Comparison of ENCODE assay signal across 8 cellular contexts in the genomic region with DNA sequence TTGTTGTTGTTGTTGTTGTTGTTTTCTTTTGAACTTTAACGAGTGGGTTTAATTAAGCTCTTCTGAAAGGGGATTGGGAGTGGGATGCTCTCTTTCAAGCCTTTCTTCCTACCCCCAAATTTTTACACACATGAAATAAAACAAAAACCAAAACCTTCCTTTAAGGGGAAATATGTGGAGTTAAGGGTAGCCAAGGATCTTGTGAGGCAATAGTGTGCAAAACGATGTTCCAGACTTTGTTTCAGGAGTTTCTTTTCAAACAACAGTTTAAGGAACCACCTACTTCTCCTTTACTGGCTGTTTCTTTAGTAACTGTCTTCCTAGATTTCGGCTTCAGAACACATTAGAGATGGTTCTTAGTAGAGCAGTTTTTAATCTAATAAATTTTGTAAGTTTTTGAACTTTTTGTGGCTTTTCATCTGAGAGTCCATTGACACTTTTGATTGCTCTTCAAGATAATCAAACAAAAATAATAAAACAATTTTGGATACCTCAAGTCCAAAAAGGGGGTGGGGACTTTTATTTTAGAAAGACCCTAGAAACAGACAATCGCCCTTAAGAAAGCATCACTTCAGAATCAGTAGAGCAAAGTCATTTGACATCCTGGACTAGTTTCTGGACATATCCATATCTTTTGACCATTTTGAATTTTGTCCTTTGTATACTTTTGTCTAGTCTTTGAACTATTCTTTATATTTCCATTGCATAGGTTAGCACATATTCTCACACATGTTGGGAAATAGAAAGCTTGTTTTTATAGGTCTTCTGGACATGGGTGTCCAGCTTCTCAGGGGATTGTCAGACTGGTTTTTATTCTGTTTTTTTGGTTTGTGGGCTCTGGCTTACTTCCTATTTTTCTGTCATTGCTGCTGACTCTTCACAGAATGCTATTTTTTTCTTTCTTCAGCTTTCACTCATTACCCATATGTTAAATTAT. TPM values are rescaled to one million over a fixed set of nuclear protein-coding genes. Genes with fewer than 3 reads are reported as not detected.
DNase-seq lines count a peak whose midpoint lies in the region; ATAC-seq and TF ChIP-seq lines count a peak whose summit lies in the region.

No MANE protein-coding gene starts in this region.

- H3K36me3 ChIP-seq in heart left ventricle (no peaks in the 10 kb centered on the region), adipocyte (ENCODE audit: control insufficient read depth, insufficient read depth, low read length, severe bottlenecking) (no peaks in the 10 kb centered on the region)

- DNase-seq in heart left ventricle (no peak), right cardiac atrium (no peak), adipocyte (ENCODE audit: low read depth) (peak; percentile 61), COLO829 (ENCODE audit: low spot score) (no peak), posterior vena cava (ENCODE audit: low spot score) (no peak), NCI-H2107 (lab: John Stamatoyannopoulos, UW) (no peak)
- DNase-seq in natural killer cell treated with Interleukin-12 subunit alpha and Interleukin-12 subunit beta and Interleukin-15 and Interleukin-18, amount 100 ng/mL, for 72 hours (ENCODE audit: low spot score): no peak

- H3K27me3 ChIP-seq in heart left ventricle: no peaks in the 10 kb centered on the region
- H3K27me3 ChIP-seq in right cardiac atrium (ENCODE audit: control insufficient read depth, insufficient read depth): no peaks in the 10 kb centered on the region
- no peaks in the 10 kb centered on the region for H3K27me3 ChIP-seq in adipocyte (replicated peaks; ENCODE audit: control insufficient read depth, insufficient read depth, low read length)

- no peaks in the 10 kb centered on the region for H3K9me3 ChIP-seq in heart left ventricle
- H3K9me3 ChIP-seq in right cardiac atrium (ENCODE audit: control insufficient read depth, low read length): no peaks in the 10 kb centered on the region
- H3K9me3 ChIP-seq in adipocyte (ENCODE audit: control insufficient read depth, low read length): no peaks in the 10 kb centered on the region

- no peak overlapping the region for H3K9ac ChIP-seq in adipocyte (ENCODE audit: low read length)

- H3K27ac Mint-ChIP-seq in natural killer cell treated with Interleukin-12 subunit alpha and Interleukin-12 subunit beta and Interleukin-15 and Interleukin-18, amount 100 ng/mL, for 72 hours: peak overlapping the region; percentile 31 to 76

- ATAC-seq in heart left ventricle (no peak), right cardiac atrium (no peak), HG03139 (IDR thresholded peaks at IDR 0.05; ENCODE audit: unreplicated experiment) (peak; percentile 36)
- no peak for ATAC-seq in natural killer cell treated with Interleukin-12 subunit alpha and Interleukin-12 subunit beta and Interleukin-15 and Interleukin-18, amount 100 ng/mL, for 72 hours

- H3K27ac ChIP-seq in heart left ventricle (peak overlapping the region in 8 of 12 donors; percentile 5 to 73 (median 22)), right cardiac atrium (ENCODE audit: low read length) (no peak overlapping the region)

- peak overlapping the region; percentile 73 for H3K4me3 Mint-ChIP-seq in natural killer cell treated with Interleukin-12 subunit alpha and Interleukin-12 subunit beta and Interleukin-15 and Interleukin-18, amount 100 ng/mL, for 72 hours

- peaks cover 43 to 61% of the 10 kb centered on the region in 2 donors for H3K4me1 Mint-ChIP-seq in natural killer cell treated with Interleukin-12 subunit alpha and Interleukin-12 subunit beta and Interleukin-15 and Interleukin-18, amount 100 ng/mL, for 72 hours (ENCODE audit: low read depth in 2 of 2)

- H3K4me3 ChIP-seq in heart left ventricle: peak overlapping the region in 5 of 12 donors; percentile 2 to 30 (median 23)
- H3K4me3 ChIP-seq in right cardiac atrium (ENCODE audit: low read length): no peak overlapping the region
- peak overlapping the region; percentile 48 for H3K4me3 ChIP-seq in adipocyte (ENCODE audit: low read length)

- no peak for TF ChIP-seq CTCF in heart left ventricle (IDR thresholded peaks at IDR 0.05)

- H3K36me3 Mint-ChIP-seq in natural killer cell treated with Interleukin-12 subunit alpha and Interleukin-12 subunit beta and Interleukin-15 and Interleukin-18, amount 100 ng/mL, for 72 hours: peaks cover 8% of the 10 kb centered on the region

- TF ChIP-seq POLR2A in heart left ventricle (IDR thresholded peaks at IDR 0.05): no peak

- intact Hi-C loops in heart left ventricle (cut with DNase I) (loop anchor here in 2 of 10 donors (10.0 kb wide), 2 partner anchors 287 to 787 kb away; no protein-coding TSS in a partner anchor), right cardiac atrium (cut with DNase I) (no loop called here), posterior vena cava (cut with DNase I) (no loop called here)

- H3K4me1 ChIP-seq in heart left ventricle (peaks cover 0 to 65% (median 27%) of the 10 kb centered on the region in 12 donors), right cardiac atrium (ENCODE audit: control insufficient read depth, insufficient read depth, low read length) (no peaks in the 10 kb centered on the region), adipocyte (ENCODE audit: control insufficient read depth, insufficient read depth, low read length) (peaks cover 36% of the 10 kb centered on the region)

- WGBS in heart left ventricle, 4 donors: 64 to 70% (median 69%) methylated on average over 4 of the region's 4 CpGs
- 43% methylated on average over 4 of the region's 4 CpGs for WGBS in right cardiac atrium

- H3K27me3 Mint-ChIP-seq in natural killer cell treated with Interleukin-12 subunit alpha and Interleukin-12 subunit beta and Interleukin-15 and Interleukin-18, amount 100 ng/mL, for 72 hours: no peaks in the 10 kb centered on the region

- no peaks in the 10 kb centered on the region for H3K9me3 Mint-ChIP-seq in natural killer cell treated with Interleukin-12 subunit alpha and Interleukin-12 subunit beta and Interleukin-15 and Interleukin-18, amount 100 ng/mL, for 72 hours

RNA-seq across cellular contexts. Expression of gene DIPK2A, which starts 6.0 kb away (rescaled TPM):
- total RNA-seq in heart left ventricle (10 to 100 TPM in 5 of 9 donors, 1 to 10 TPM in 4; 5.2 to 13.9 (median 10.5) TPM), right cardiac atrium (10 to 100 TPM; 11.5 to 15.4 (median 13.4) TPM), posterior vena cava (10 to 100 TPM; 20.3 to 20.8 TPM)
- polyA plus RNA-seq in heart left ventricle (1 to 10 TPM; 3.3 to 4.7 TPM), right cardiac atrium (7.8 TPM)
- 10 to 100 TPM; 23.0 to 30.9 TPM for total RNA-seq in natural killer cell treated with Interleukin-12 subunit alpha and Interleukin-12 subunit beta and Interleukin-15 and Interleukin-18, amount 100 ng/mL, for 72 hours
